19 cellular contexts compared by ENCODE assay signal in genomic region chr18:36348331-36348730, GRCh38. TPM values are rescaled to one million over a fixed set of nuclear protein-coding genes. Genes with fewer than 3 reads are reported as not detected.
"Had no signal": no experiment of that assay in that cellular context is flagged by ENCODE, and none has a peak within 500 bp of the region (broad histone marks: within the 10 kb centered on the region; RNA-seq: fewer than 3 reads in every experiment).

No MANE protein-coding gene starts in this region.

- H3K79me2 ChIP-seq: hepatocyte, parathyroid adenoma had no signal

- H3K27ac ChIP-seq: foreskin keratinocyte, hepatocyte, parathyroid adenoma, sigmoid colon, skin epidermis, stomach had no signal

- H3K27ac Mint-ChIP-seq: dendritic cell treated with granulocyte-macrophage colony-stimulating factor and Interleukin-4, amounts not matched to agents 40 ng/mL and 50 ng/mL, for 4 days; naive thymus-derived CD8-positive, alpha-beta T cell; type B pancreatic cell had no signal

- H2AFZ ChIP-seq: hepatocyte, parathyroid adenoma had no signal

- H3K36me3 Mint-ChIP-seq: naive thymus-derived CD8-positive, alpha-beta T cell; type B pancreatic cell had no signal

- H3K27me3 ChIP-seq: foreskin keratinocyte, hepatocyte, sigmoid colon, stomach had no signal

- H3K4me1 Mint-ChIP-seq: naive thymus-derived CD8-positive, alpha-beta T cell had no signal

- H3K4me3 Mint-ChIP-seq: dendritic cell treated with granulocyte-macrophage colony-stimulating factor and Interleukin-4, amounts not matched to agents 40 ng/mL and 50 ng/mL, for 4 days; naive thymus-derived CD8-positive, alpha-beta T cell; neural crest cell; type B pancreatic cell had no signal

- H3K36me3 ChIP-seq: sigmoid colon, stomach, thoracic aorta had no signal

- H3K9me3 Mint-ChIP-seq: dendritic cell treated with granulocyte-macrophage colony-stimulating factor and Interleukin-4, amounts not matched to agents 40 ng/mL and 50 ng/mL, for 4 days; neural crest cell; type B pancreatic cell had no signal

- H3K4me1 ChIP-seq: parathyroid adenoma, stomach had no signal

- H3K4me3 ChIP-seq: hepatocyte, mucosa of descending colon, sigmoid colon, skin epidermis, stomach, thoracic aorta had no signal

- H3K9me3 ChIP-seq: mucosa of descending colon, sigmoid colon, stomach, thoracic aorta had no signal

- DNase-seq: central memory CD4-positive, alpha-beta T cell; foreskin keratinocyte; left colon; mucosa of descending colon; naive thymus-derived CD8-positive, alpha-beta T cell; occipital lobe; sigmoid colon; stimulated activated CD4-positive, alpha-beta T cell treated with anti-CD3 and anti-CD28 coated beads, Interleukin-2, amount 100 ng/mL, for 24 hours; stimulated activated CD4-positive, alpha-beta T cell treated with anti-CD3 and anti-CD28 coated beads, Interleukin-4, amount 100 ng/mL, for 4 hours; stimulated activated naive CD4-positive, alpha-beta T cell; stomach; substantia nigra had no signal

- H3K4me2 ChIP-seq: hepatocyte had no signal

- H3K27me3 Mint-ChIP-seq: type B pancreatic cell had no signal

RNA-seq across cellular contexts. Expression of gene FHOD3, which starts 50.8 kb away (rescaled TPM):
- total RNA-seq: naive thymus-derived CD8-positive, alpha-beta T cell had no signal
